ENCODE assay signal across 26 cellular contexts in genomic region chrX:67749536-67749935, GRCh38.
"Had no signal": no experiment of that assay in that cellular context is flagged by ENCODE, and none has a peak within 500 bp of the region (broad histone marks: within the 10 kb centered on the region; RNA-seq: fewer than 3 reads in every experiment).

No MANE protein-coding gene starts in this region.

- H3K36me3 ChIP-seq: cardiac muscle cell had no signal

- DNase-seq: activated B cell treated with CpG ODN at 0.5 μM for 24 hours; activated CD4-positive, alpha-beta T cell treated with anti-CD3 and anti-CD28 coated beads for 1 hour; activated CD4-positive, alpha-beta T cell treated with anti-CD3 and anti-CD28 coated beads, Interleukin-2, amount 10 ng/mL, durations not matched to agents 24 days and 14 days; activated CD4-positive, alpha-beta T cell treated with anti-CD3 and anti-CD28 coated beads, Interleukin-2, amount 50 U/mL, for 48 hours; activated CD8-positive, alpha-beta memory T cell treated with anti-CD3 and anti-CD28 coated beads, Interleukin-2, amount 10 ng/mL, durations not matched to agents 7 days and 5 days; activated effector memory CD4-positive, alpha-beta T cell treated with Interleukin-2 at 50 U/mL for 16 hours; activated naive CD4-positive, alpha-beta T cell; activated T-cell treated with anti-CD3 and anti-CD28 coated beads, Interleukin-2, amount 50 U/mL, for 24 hours; aorta; Kasumi-1; KBM-7; NCI-H1048; NCI-H146; NCI-H187 treated with DMSO at 0.1 percent for 48 hours; NCI-H2171; NCI-H345; NCI-H510A; NCI-H526 treated with DMSO at 0.1 percent for 48 hours; NCI-H82; SIG-M5; T-helper 17 cell; T-helper 9 cell had no signal

- H3K4me1 Mint-ChIP-seq: activated B cell treated with CpG ODN at 0.5 μM for 24 hours; activated CD4-positive, alpha-beta T cell treated with anti-CD3 and anti-CD28 coated beads, Interleukin-2, amount 10 ng/mL, durations not matched to agents 24 days and 14 days; activated CD8-positive, alpha-beta memory T cell treated with anti-CD3 and anti-CD28 coated beads, Interleukin-2, amount 10 ng/mL, durations not matched to agents 7 days and 5 days; activated naive CD4-positive, alpha-beta T cell treated with anti-CD3 and anti-CD28 coated beads, Interleukin-2, amount 50 U/mL, for 24 hours; brain; T-helper 17 cell had no signal

- H3K27ac ChIP-seq: cardiac muscle cell had no signal

- H3K36me3 Mint-ChIP-seq: activated CD8-positive, alpha-beta memory T cell treated with anti-CD3 and anti-CD28 coated beads, Interleukin-2, amount 10 ng/mL, durations not matched to agents 7 days and 5 days; activated naive CD4-positive, alpha-beta T cell treated with anti-CD3 and anti-CD28 coated beads, Interleukin-2, amount 50 U/mL, for 24 hours; brain had no signal

- H3K9me3 Mint-ChIP-seq: activated CD4-positive, alpha-beta T cell treated with anti-CD3 and anti-CD28 coated beads, Interleukin-2, amount 10 ng/mL, durations not matched to agents 24 days and 14 days; activated T-helper 1 cell treated with anti-CD3 and anti-CD28 coated beads, Interleukin-12 subunit alpha, Interleukin-12 subunit beta, Interleukin-2, Interleukin-4 antibody, amounts not matched to agents 30 ng/mL and 10 ng/mL and 1 ng/mL, durations not matched to agents 14 hours and 24 hours and 36 hours had no signal

- H3K27ac Mint-ChIP-seq: activated B cell treated with CpG ODN at 0.5 μM for 24 hours; activated CD4-positive, alpha-beta T cell treated with anti-CD3 and anti-CD28 coated beads, Interleukin-2, amount 10 ng/mL, durations not matched to agents 24 days and 14 days; activated CD8-positive, alpha-beta memory T cell treated with anti-CD3 and anti-CD28 coated beads, Interleukin-2, amount 10 ng/mL, durations not matched to agents 7 days and 5 days; activated naive CD4-positive, alpha-beta T cell treated with anti-CD3 and anti-CD28 coated beads, Interleukin-2, amount 50 U/mL, for 24 hours; activated T-cell treated with anti-CD3 and anti-CD28 coated beads, Interleukin-2, amount 50 U/mL, for 24 hours; activated T-helper 1 cell treated with anti-CD3 and anti-CD28 coated beads, Interleukin-12 subunit alpha, Interleukin-12 subunit beta, Interleukin-2, Interleukin-4 antibody, amounts not matched to agents 30 ng/mL and 10 ng/mL and 1 ng/mL, durations not matched to agents 14 hours and 24 hours and 36 hours; brain; T-helper 17 cell had no signal

- H3K27me3 ChIP-seq: cardiac muscle cell had no signal

- H3K27me3 Mint-ChIP-seq: activated B cell treated with CpG ODN at 0.5 μM for 24 hours; activated CD4-positive, alpha-beta T cell treated with anti-CD3 and anti-CD28 coated beads, Interleukin-2, amount 10 ng/mL, durations not matched to agents 24 days and 14 days; activated CD8-positive, alpha-beta memory T cell treated with anti-CD3 and anti-CD28 coated beads, Interleukin-2, amount 10 ng/mL, durations not matched to agents 7 days and 5 days; brain; T-helper 17 cell had no signal

- H3K4me3 ChIP-seq: cardiac muscle cell had no signal

- H3K4me3 Mint-ChIP-seq: activated B cell treated with CpG ODN at 0.5 μM for 24 hours; activated CD4-positive, alpha-beta T cell treated with anti-CD3 and anti-CD28 coated beads, Interleukin-2, amount 10 ng/mL, durations not matched to agents 24 days and 14 days; activated CD8-positive, alpha-beta memory T cell treated with anti-CD3 and anti-CD28 coated beads, Interleukin-2, amount 10 ng/mL, durations not matched to agents 7 days and 5 days; activated naive CD4-positive, alpha-beta T cell treated with anti-CD3 and anti-CD28 coated beads, Interleukin-2, amount 50 U/mL, for 24 hours; activated T-cell treated with anti-CD3 and anti-CD28 coated beads, Interleukin-2, amount 50 U/mL, for 24 hours; activated T-helper 1 cell treated with anti-CD3 and anti-CD28 coated beads, Interleukin-12 subunit alpha, Interleukin-12 subunit beta, Interleukin-2, Interleukin-4 antibody, amounts not matched to agents 30 ng/mL and 10 ng/mL and 1 ng/mL, durations not matched to agents 14 hours and 24 hours and 36 hours; brain; T-helper 17 cell had no signal
